Comparison of ENCODE assay signal across 1 cellular context in genomic region chr3:141425523-141426233, GRCh38.
TF ChIP-seq lines count a peak whose summit lies in the region.

No MANE protein-coding gene starts in this region.

TF ChIP-seq in IMR-90, 13 proteins besides CTCF, POLR2A, EP300 and RAD21:
- TF ChIP-seq ELK1 (IDR thresholded peaks at IDR 0.05; ENCODE audit: borderline replicate concordance, low read depth, low read length) = no peak
- TF ChIP-seq BHLHE40 (IDR thresholded peaks at IDR 0.05; ENCODE audit: low read depth, low read length) = no peak
- no peak for TF ChIP-seq MXI1 (IDR thresholded peaks at IDR 0.05; ENCODE audit: borderline replicate concordance, low read depth, low read length)
- TF ChIP-seq NFE2L2 (IDR thresholded peaks at IDR 0.05; ENCODE audit: low read depth, low read length) = no peak
- TF ChIP-seq CEBPB (IDR thresholded peaks at IDR 0.05; ENCODE audit: low read depth, low read length) = no peak
- TF ChIP-seq SMC3 (IDR thresholded peaks at IDR 0.05; ENCODE audit: low read depth, low read length) = no peak
- TF ChIP-seq CHD1 (IDR thresholded peaks at IDR 0.05; ENCODE audit: low read depth, low read length) = no peak
- TF ChIP-seq USF2 (IDR thresholded peaks at IDR 0.05; ENCODE audit: low read depth, low read length) = no peak
- no peak for TF ChIP-seq RCOR1 (IDR thresholded peaks at IDR 0.05; ENCODE audit: insufficient replicate concordance, low read length)
- TF ChIP-seq FOS (IDR thresholded peaks at IDR 0.05; ENCODE audit: low read depth, low read length) = no peak
- no peak for TF ChIP-seq MAZ (IDR thresholded peaks at IDR 0.05; ENCODE audit: borderline replicate concordance, low read depth, low read length)
- TF ChIP-seq MAFK (IDR thresholded peaks at IDR 0.05; ENCODE audit: low read depth, low read length) = no peak
- TF ChIP-seq RFX5 (IDR thresholded peaks at IDR 0.05; ENCODE audit: low read depth, low read length) = no peak
